Comparison of ENCODE assay signal across 18 cellular contexts in the genomic region with DNA sequence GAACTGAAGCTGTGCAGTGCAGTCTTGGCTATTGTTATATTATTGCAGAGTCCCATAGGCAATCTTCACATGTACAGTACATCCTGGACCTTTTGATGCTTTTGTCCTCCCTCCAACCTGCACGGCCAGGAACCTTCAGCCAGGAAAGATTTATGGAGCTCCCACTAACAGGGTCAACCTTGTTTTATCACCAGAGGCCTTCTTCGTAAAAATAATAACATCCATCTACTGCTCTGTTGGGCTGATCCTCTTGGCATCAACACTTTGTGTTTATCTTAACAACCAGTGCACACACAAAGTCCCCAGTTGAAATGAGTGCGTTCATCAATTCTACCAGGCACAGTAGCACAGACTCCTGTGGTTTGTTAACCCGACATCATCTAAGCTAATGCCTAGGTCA.
DNase-seq lines count a peak whose midpoint lies in the region; ATAC-seq and TF ChIP-seq lines count a peak whose summit lies in the region.
"Had no signal": no experiment of that assay in that cellular context is flagged by ENCODE, and none has a peak within 500 bp of the region (broad histone marks: within the 10 kb centered on the region; RNA-seq: fewer than 3 reads in every experiment).

No MANE protein-coding gene starts in this region.

- 24 to 31% (median 29%) methylated on average over 4 of the region's 4 CpGs for WGBS in adrenal gland, 4 donors
- 37% methylated on average over 4 of the region's 4 CpGs for WGBS in esophagus muscularis mucosa

- peak overlapping the region; percentile 65 for H3K27ac Mint-ChIP-seq in type B pancreatic cell
- H3K27ac Mint-ChIP-seq: CD8-positive, alpha-beta T cell had no signal

- H3K36me3 ChIP-seq in adrenal gland (replicated peaks in 1 of 2), result no peaks in the 10 kb centered on the region
- no peaks in the 10 kb centered on the region for H3K36me3 ChIP-seq in esophagus muscularis mucosa
- H3K36me3 ChIP-seq: BLaER1 had no signal

- peak overlapping the region; percentile 21 for H3K4me3 ChIP-seq in coronary artery
- H3K4me3 ChIP-seq in adrenal gland, result no peak overlapping the region
- H3K4me3 ChIP-seq in esophagus muscularis mucosa, result no peak overlapping the region
- H3K4me3 ChIP-seq: BLaER1, SK-N-MC had no signal

- H3K4me1 Mint-ChIP-seq in type B pancreatic cell (ENCODE audit: unreplicated experiment), result peaks cover 20% of the 10 kb centered on the region
- H3K4me1 Mint-ChIP-seq: H9 had no signal

- H3K9me3 Mint-ChIP-seq in type B pancreatic cell, result no peaks in the 10 kb centered on the region
- H3K9me3 Mint-ChIP-seq: H9 had no signal

- TF ChIP-seq CTCF in coronary artery (IDR thresholded peaks at IDR 0.05), result no peak
- TF ChIP-seq CTCF in type B pancreatic cell (conservative IDR thresholded peaks at IDR 0.05), result no peak
- TF ChIP-seq CTCF in adrenal gland (IDR thresholded peaks at IDR 0.05), result no peak
- TF ChIP-seq CTCF in esophagus muscularis mucosa (IDR thresholded peaks at IDR 0.05), result no peak

- H3K27me3 Mint-ChIP-seq in type B pancreatic cell, result no peaks in the 10 kb centered on the region

- no peak for DNase-seq in Right ventricle myocardium inferior (ENCODE audit: missing footprints)
- DNase-seq in left cardiac atrium, result no peak
- DNase-seq in coronary artery (ENCODE audit: low spot score), result no peak
- peak; percentile 89 for DNase-seq in left kidney (ENCODE audit: low read depth, low spot score)
- DNase-seq in type B pancreatic cell (ENCODE audit: extremely low spot score, unreplicated experiment), result no peak
- no peak for DNase-seq in adrenal gland
- DNase-seq in esophagus muscularis mucosa (ENCODE audit: extremely low spot score), result no peak
- DNase-seq: CD8-positive, alpha-beta T cell; DMS79 treated with DMSO at 0.1 percent for 48 hours; H9; NCI-H1105; NCI-H1694; NCI-H345; NCI-H526; NK-92 treated with Interleukin-12 subunit alpha and Interleukin-12 subunit beta, amount 100 ng/mL, for 24 hours had no signal

- peak overlapping the region in 1 of 2 donors; percentile 31 for H3K27ac ChIP-seq in coronary artery
- H3K27ac ChIP-seq in adrenal gland, result no peak overlapping the region
- no peak overlapping the region for H3K27ac ChIP-seq in esophagus muscularis mucosa (replicated peaks in 1 of 4)
- H3K27ac ChIP-seq: BLaER1, SK-N-MC had no signal

- H3K27me3 ChIP-seq in adrenal gland (no peaks in the 10 kb centered on the region), esophagus muscularis mucosa (no peaks in the 10 kb centered on the region)
- H3K27me3 ChIP-seq: BLaER1 had no signal

- H3K36me3 Mint-ChIP-seq in type B pancreatic cell, result no peaks in the 10 kb centered on the region
- H3K36me3 Mint-ChIP-seq: CD8-positive, alpha-beta T cell had no signal

- no peak overlapping the region for H3K4me3 Mint-ChIP-seq in type B pancreatic cell
- H3K4me3 Mint-ChIP-seq: CD8-positive, alpha-beta T cell; H9 had no signal

- TF ChIP-seq POLR2A in adrenal gland (IDR thresholded peaks at IDR 0.05) (no peak), esophagus muscularis mucosa (IDR thresholded peaks at IDR 0.05; ENCODE audit: low read depth) (no peak)

- ATAC-seq in Right ventricle myocardium inferior (peak; percentile 56), left cardiac atrium (no peak), GM18907 (IDR thresholded peaks at IDR 0.05; ENCODE audit: unreplicated experiment) (no peak)
- ATAC-seq: CD8-positive, alpha-beta T cell had no signal

- intact Hi-C loops in Right ventricle myocardium inferior (cut with DNase I), result no loop called here
- intact Hi-C loops in left cardiac atrium (cut with DNase I), result no loop called here
- intact Hi-C loops in adrenal gland (cut with DNase I), result no loop called here
- intact Hi-C loops in esophagus muscularis mucosa (cut with DNase I), result no loop called here

- H3K4me1 ChIP-seq in adrenal gland (replicated peaks in 1 of 2) (no peaks in the 10 kb centered on the region), esophagus muscularis mucosa (peaks cover 0 to 17% (median 6%) of the 10 kb centered on the region in 4 donors)
- H3K4me1 ChIP-seq: BLaER1 had no signal

- H3K9me3 ChIP-seq in adrenal gland (replicated peaks in 1 of 3) (no peaks in the 10 kb centered on the region), esophagus muscularis mucosa (no peaks in the 10 kb centered on the region)
- H3K9me3 ChIP-seq: BLaER1 had no signal

- no peak for TF ChIP-seq EP300 in esophagus muscularis mucosa (IDR thresholded peaks at IDR 0.05)
